Comparison of ENCODE assay signal across 11 cellular contexts in genomic region chr12:33605776-33606175, GRCh38.
DNase-seq lines count a peak whose midpoint lies in the region; ATAC-seq and TF ChIP-seq lines count a peak whose summit lies in the region.
"Had no signal": no experiment of that assay in that cellular context is flagged by ENCODE, and none has a peak within 500 bp of the region (broad histone marks: within the 10 kb centered on the region; RNA-seq: fewer than 3 reads in every experiment).

No MANE protein-coding gene starts in this region.

- no peaks in the 10 kb centered on the region for H3K27me3 Mint-ChIP-seq in chondrocyte (ENCODE audit: low read depth)

- H3K9me3 Mint-ChIP-seq in chondrocyte (ENCODE audit: low read depth): no peaks in the 10 kb centered on the region

- no peaks in the 10 kb centered on the region for H3K36me3 ChIP-seq in smooth muscle cell (ENCODE audit: low read depth)

- H3K27ac Mint-ChIP-seq in chondrocyte (ENCODE audit: unreplicated experiment): no peak overlapping the region
- H3K27ac Mint-ChIP-seq: activated naive CD4-positive, alpha-beta T cell treated with anti-CD3 and anti-CD28 coated beads, Interleukin-2, amount 50 U/mL, for 72 hours had no signal

- H3K79me2 ChIP-seq in smooth muscle cell (ENCODE audit: low read depth): no peaks in the 10 kb centered on the region

- H3K4me3 Mint-ChIP-seq in chondrocyte (ENCODE audit: unreplicated experiment): no peak overlapping the region

- H3K36me3 Mint-ChIP-seq in chondrocyte (ENCODE audit: low read depth): no peaks in the 10 kb centered on the region
- H3K36me3 Mint-ChIP-seq: activated naive CD4-positive, alpha-beta T cell treated with anti-CD3 and anti-CD28 coated beads, Interleukin-2, amount 50 U/mL, for 72 hours had no signal

- ATAC-seq in GM21515 (IDR thresholded peaks at IDR 0.05; ENCODE audit: unreplicated experiment) (no peak), HG02571 (IDR thresholded peaks at IDR 0.05; ENCODE audit: unreplicated experiment) (no peak)
- ATAC-seq: activated naive CD4-positive, alpha-beta T cell treated with anti-CD3 and anti-CD28 coated beads, Interleukin-2, amount 50 U/mL, for 72 hours; sciatic nerve had no signal

- no peak for TF ChIP-seq POLR2A in lower leg skin (IDR thresholded peaks at IDR 0.05)

- no peak overlapping the region for H3K4me3 ChIP-seq in smooth muscle cell
- H3K4me3 ChIP-seq in lower leg skin (ENCODE audit: low read depth, poor library complexity, severe bottlenecking): no peak overlapping the region
- H3K4me3 ChIP-seq: SK-N-MC had no signal

- no peak overlapping the region for H3K4me2 ChIP-seq in smooth muscle cell

- peak; percentile 14 to 26 for DNase-seq in SHP77 (lab: John Stamatoyannopoulos, UW)
- no peak for DNase-seq in SHP77 treated with DMSO at 0.1 percent for 48 hours (lab: John Stamatoyannopoulos, UW)
- DNase-seq in NCI-H345 treated with DMSO at 0.1 percent for 48 hours (lab: John Stamatoyannopoulos, UW; ENCODE audit: unreplicated experiment): peak; percentile 16
- no peak for DNase-seq in chondrocyte (ENCODE audit: low spot score)
- DNase-seq in smooth muscle cell (lab: John Stamatoyannopoulos, UW; ENCODE audit: unreplicated experiment): no peak
- DNase-seq in lower leg skin (ENCODE audit: low spot score in 2 of 2): no peak

- no peaks in the 10 kb centered on the region for H3K9me3 ChIP-seq in smooth muscle cell (replicated peaks; ENCODE audit: low read depth)

- TF ChIP-seq CTCF in chondrocyte (IDR thresholded peaks at IDR 0.05) (peak; percentile 56), smooth muscle cell (IDR thresholded peaks at IDR 0.05; ENCODE audit: borderline replicate concordance, insufficient read depth, poor library complexity, severe bottlenecking) (peak; percentile 36), lower leg skin (IDR thresholded peaks at IDR 0.05) (no peak)

- no peaks in the 10 kb centered on the region for H4K20me1 ChIP-seq in smooth muscle cell (ENCODE audit: low read depth)

- 46% methylated on average over 2 of the region's 2 CpGs for WGBS in smooth muscle cell (ENCODE audit: low lambda C conversion rate)
- 21 to 25% methylated on average over 2 of the region's 2 CpGs for WGBS in lower leg skin, 2 donors

- H3F3A ChIP-seq in smooth muscle cell (ENCODE audit: low read depth): no peaks in the 10 kb centered on the region

- H3K9ac ChIP-seq in smooth muscle cell (ENCODE audit: low read depth): no peak overlapping the region

- no peaks in the 10 kb centered on the region for H3K4me1 Mint-ChIP-seq in chondrocyte (ENCODE audit: low read depth)

- no peaks in the 10 kb centered on the region for H3K4me1 ChIP-seq in smooth muscle cell (ENCODE audit: low read depth)

- H3K27ac ChIP-seq in smooth muscle cell (ENCODE audit: low read depth): no peak overlapping the region
- H3K27ac ChIP-seq: SK-N-MC had no signal

- H2AFZ ChIP-seq in smooth muscle cell (ENCODE audit: low read depth): no peak overlapping the region

- H3K27me3 ChIP-seq in smooth muscle cell (ENCODE audit: low read depth): no peaks in the 10 kb centered on the region

- intact Hi-C loops in lower leg skin (cut with DNase I; ENCODE audit: low total_unique reads): no loop called here

Comparison
In these comparisons a context has a peak if more than half of its experiments do, and no peak if none do; other contexts are left out.
1. DNase-seq: peak in SHP77 (2 of 2) and NCI-H345 treated with DMSO at 0.1 percent for 48 hours (single experiment); none in SHP77 treated with DMSO at 0.1 percent for 48 hours (single experiment), chondrocyte (single experiment), smooth muscle cell (single experiment) and lower leg skin (0 of 2).
2. CTCF ChIP-seq: peak in chondrocyte (single experiment) and smooth muscle cell (single experiment); none in lower leg skin (0 of 3).